ENCODE assay signal across 32 cellular contexts in the genomic region with DNA sequence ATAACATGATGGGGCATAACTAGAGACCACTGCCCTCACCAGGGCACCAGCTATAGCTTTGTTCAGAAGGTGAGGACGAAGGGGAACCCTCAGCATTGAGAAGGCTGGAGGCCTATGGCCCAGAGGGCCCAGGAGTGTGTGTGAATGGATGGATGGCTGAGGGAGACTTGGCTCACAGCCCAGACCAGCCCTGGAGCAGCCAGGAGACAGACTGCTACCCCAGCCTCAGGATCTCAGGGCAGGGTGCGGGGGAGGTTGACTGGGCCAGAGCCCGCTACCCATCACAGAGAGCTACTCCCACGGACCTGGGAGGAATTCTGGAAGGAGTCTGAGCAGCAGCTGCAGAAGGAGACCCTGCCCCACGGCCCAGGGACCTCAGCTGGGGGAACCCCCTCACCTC. TPM values are rescaled to one million over a fixed set of nuclear protein-coding genes. Genes with fewer than 3 reads are reported as not detected.
DNase-seq lines count a peak whose midpoint lies in the region; ATAC-seq, FAIRE-seq and TF ChIP-seq lines count a peak whose summit lies in the region.
"Had no signal": no experiment of that assay in that cellular context is flagged by ENCODE, and none has a peak within 500 bp of the region (broad histone marks: within the 10 kb centered on the region; RNA-seq: fewer than 3 reads in every experiment).

No MANE protein-coding gene starts in this region.

- 53% methylated on average over 4 of the region's 5 CpGs for WGBS in K562 (ENCODE audit: insufficient coverage, low coverage, missing lambda C conversion rate)

- H3K36me3 ChIP-seq in K562 (ENCODE audit: control insufficient read depth, insufficient read depth, low read length), result no peaks in the 10 kb centered on the region
- H3K36me3 ChIP-seq: esophagus squamous epithelium, neutrophil, stomach, tibial nerve had no signal

- peak overlapping the region in 1 of 2 experiments; percentile 19; a peak in 1 of 4 replicates for H3K9ac ChIP-seq in K562 (ENCODE audit: insufficient read depth in 1 of 2, low read depth in 2 of 2, low read length in 2 of 2)
- H3K9ac ChIP-seq: GM23248 had no signal

- FAIRE-seq in K562 (lab: Jason Lieb, UNC), result no peak
- FAIRE-seq: A204.1, frontal cortex, GM12891, small intestine, TTC549 had no signal

- H3K4me3 ChIP-seq in K562, result no peak overlapping the region
- H3K4me3 ChIP-seq: esophagus squamous epithelium, GM23248, hepatocyte, SK-N-MC, stomach, tibial nerve had no signal

- H3K4me1 ChIP-seq in K562 (replicated peaks in 1 of 2; ENCODE audit: control insufficient read depth in 2 of 2, insufficient read depth in 2 of 2, low read length in 2 of 2), result peaks cover 0 to 12% of the 10 kb centered on the region in 2 experiments; a peak in 2 of 5 replicates

- TF ChIP-seq RAD21 in K562 (CRISPR knock-in tag; conservative IDR thresholded peaks at IDR 0.05 in 1 of 2, IDR thresholded peaks at IDR 0.05 in 1 of 2), result no peak

- TF ChIP-seq POLR2A in K562 (conservative IDR thresholded peaks at IDR 0.05), result no peak

- no peaks in the 10 kb centered on the region for H3K79me2 ChIP-seq in K562 (ENCODE audit: control insufficient read depth, insufficient read depth, low read length)
- H3K79me2 ChIP-seq: hepatocyte had no signal

- no peaks in the 10 kb centered on the region for H4K20me1 ChIP-seq in K562 (replicated peaks; ENCODE audit: control insufficient read depth, insufficient read depth, low read length)

- no peak for TF ChIP-seq CTCF in K562 (IDR thresholded peaks at IDR 0.05 in 2 of 3, conservative IDR thresholded peaks at IDR 0.05 in 1 of 3; ENCODE audit: insufficient read depth in 2 of 3, low read depth in 1 of 3, low read length in 3 of 3)
- TF ChIP-seq CTCF in omental fat pad (IDR thresholded peaks at IDR 0.05), result no peak

- no peaks in the 10 kb centered on the region for H3K27me3 ChIP-seq in K562 (ENCODE audit: control insufficient read depth in 2 of 2, insufficient read depth in 2 of 2, low read length in 2 of 2)
- H3K27me3 ChIP-seq: hepatocyte, tibial nerve had no signal

- BruUV-seq in K562 (replicated peaks; lab: Mats Ljungman, UMichigan), result no TSS peak

- ATAC-seq in K562 (no peak; the same call in 2 of the 3 replicates), omental fat pad (ENCODE audit: low FRiP score) (peak; percentile 18), HG02970 (IDR thresholded peaks at IDR 0.05; ENCODE audit: low FRiP score, unreplicated experiment) (no peak), HG03095 (IDR thresholded peaks at IDR 0.05; ENCODE audit: unreplicated experiment) (no peak), GM19395 (IDR thresholded peaks at IDR 0.05; ENCODE audit: unreplicated experiment) (no peak)
- ATAC-seq: activated CD4-positive, CD25-positive, alpha-beta regulatory T cell treated with anti-CD3 and anti-CD28 coated beads, Interleukin-2, amount 50 U/mL, for 24 hours; activated T-helper 17 cell treated with anti-CD3 and anti-CD28 coated beads, Interleukin-2, amount 50 U/mL, for 72 hours had no signal

- CTCF ChIA-PET in K562 (lab: Yijun Ruan, JAX; ENCODE audit: low intra/inter-chr PET ratio), result interaction anchor here (0.8 to 1.0 kb wide), 2 partner anchors 43 to 112 kb away, joined by 3 read pairs; no protein-coding TSS in a partner anchor

- no peaks in the 10 kb centered on the region for H3K9me3 ChIP-seq in K562 (replicated peaks; ENCODE audit: control insufficient read depth, insufficient read depth, low read depth, low read length)
- H3K9me3 ChIP-seq: esophagus squamous epithelium, neutrophil, stomach, tibial nerve had no signal

- H3K4me2 ChIP-seq in K562 (ENCODE audit: insufficient read depth, low read length), result no peak overlapping the region
- H3K4me2 ChIP-seq: hepatocyte had no signal

- in situ Hi-C loops in K562 (cut with MboI), result no loop called here

- H3K9me1 ChIP-seq in K562 (ENCODE audit: control insufficient read depth, insufficient read depth, low read length), result no peaks in the 10 kb centered on the region

- no peak overlapping the region for H3K27ac ChIP-seq in K562 (ENCODE audit: extremely low read depth, low read depth, low read length)
- H3K27ac ChIP-seq: esophagus squamous epithelium, GM23248, hepatocyte, neutrophil, SK-N-MC, stomach, tibial nerve had no signal

- H2AFZ ChIP-seq in K562 (ENCODE audit: low read depth, low read length), result no peak overlapping the region
- H2AFZ ChIP-seq: GM23248, hepatocyte had no signal

- peak; percentile 9 for DNase-seq in NCI-H510A treated with DMSO at 0.1 percent for 48 hours (lab: John Stamatoyannopoulos, UW)
- DNase-seq in NCI-H510A (lab: John Stamatoyannopoulos, UW), result no peak
- DNase-seq in NCI-H1694 treated with DMSO at 0.1 percent for 48 hours (lab: John Stamatoyannopoulos, UW), result peak; percentile 61
- DNase-seq in K562 (ENCODE audit: extremely low read depth in 1 of 4, low spot score in 3 of 4), result no peak
- no peak for DNase-seq in omental fat pad (ENCODE audit: low spot score)
- DNase-seq: activated CD4-positive, alpha-beta memory T cell treated with anti-CD3 and anti-CD28 coated beads for 36 hours; activated CD8-positive, alpha-beta memory T cell treated with anti-CD3 and anti-CD28 coated beads, Interleukin-2, amount 50 U/mL, for 4 hours; CD4-positive, alpha-beta T cell; central memory CD4-positive, alpha-beta T cell; EL; esophagus squamous epithelium; GM23248; left cardiac atrium; NCI-H1930; small intestine; stimulated activated CD8-positive, alpha-beta memory T cell treated with anti-CD3 and anti-CD28 coated beads, Interleukin-4, amount 100 ng/mL, for 48 hours; stomach had no signal

- intact Hi-C loops in K562 (cut with micrococcal nuclease), result no loop called here

- no peak for TF ChIP-seq EP300 in K562 (IDR thresholded peaks at IDR 0.05; ENCODE audit: low read length)

- POLR2A ChIA-PET in K562 (lab: Yijun Ruan, JAX), result interaction anchor here (0.6 kb wide), 3 partner anchors 18 to 215 kb away, joined by 3 read pairs; no protein-coding TSS in a partner anchor

RNA-seq across cellular contexts. Expression of a gene that starts 5.5 kb away (rescaled TPM):
- total RNA-seq in K562 (2011; cell fraction: chromatin; rRNA removed; ENCODE audit: low replicate concordance), result 0.16 TPM in 1 of 2 replicates, not detected in the other
- 0.13 TPM in 1 of 2 replicates, not detected in the other for total RNA-seq in K562 (2011; cell fraction: nucleolus; rRNA removed)
- total RNA-seq in K562 (2011; cell fraction: nucleoplasm; rRNA removed), result not detected in 2 replicates
- not detected in 2 replicates for total RNA-seq in K562 (2014; rRNA removed)
- not detected in 2 replicates for total RNA-seq in K562 (2014; rRNA removed; fragmentation: Illumina TruSeq; extraction: Trizol)
- not detected in 2 replicates for total RNA-seq in K562 (2015; rRNA removed; fragmentation: Illumina TruSeq; extraction: Trizol)
- 0.09 and 0.11 TPM in 2 replicates for total RNA-seq in K562 (2021)
- not detected in 2 replicates for polyA plus RNA-seq in K562 (2011; rRNA removed)
- 0.01 and 0.06 TPM in 2 replicates for polyA plus RNA-seq in K562 (2011; cell fraction: cytosol; rRNA removed)
- 0.08 and 0.14 TPM in 2 replicates for polyA plus RNA-seq in K562 (2011; cell fraction: nucleus; rRNA removed)
- 0.09 and 0.10 TPM in 2 replicates for polyA plus RNA-seq in K562 (2012)
- polyA plus RNA-seq in K562 (2014; fragmentation: Illumina TruSeq; extraction: Trizol), result not detected in 2 replicates
- not detected for polyA plus RNA-seq in K562 (2014; fragmentation: Nextera tagmentation; extraction: Ambion mirVana)
- 0.09 TPM in 1 of 2 replicates, not detected in the other for polyA plus RNA-seq in K562 (2014; rRNA removed)
- not detected in 2 replicates for polyA minus RNA-seq in K562 (2011; rRNA and poly(A)+ RNA removed)
- not detected in 2 replicates for polyA minus RNA-seq in K562 (2011; cell fraction: cytosol; rRNA and poly(A)+ RNA removed)
- polyA minus RNA-seq in K562 (2011; cell fraction: nucleus; rRNA and poly(A)+ RNA removed), result not detected in 2 replicates
- total RNA-seq in omental fat pad, result 1 to 10 TPM in 3 of 4 donors, under 1 TPM in 1; 0.32 to 7.8 (median 4.9) TPM
- total RNA-seq: activated CD4-positive, alpha-beta memory T cell treated with anti-CD3 and anti-CD28 coated beads for 36 hours; activated T-helper 17 cell treated with anti-CD3 and anti-CD28 coated beads, Interleukin-2, amount 50 U/mL, for 72 hours; CD4-positive, alpha-beta T cell; GM23248; NCI-H460; T-helper 1 cell treated with Interleukin-12 subunit alpha and Interleukin-12 subunit beta and Interleukin-4 antibody, amounts not matched to agents 30 ng/mL and 1 ng/mL, for 36 hours had no signal

RNA-seq across cellular contexts. Expression of a gene that starts 11.1 kb away (rescaled TPM):
- total RNA-seq in K562 (2011; cell fraction: chromatin; rRNA removed; ENCODE audit: low replicate concordance), result 27.2 and 67.1 TPM in 2 replicates
- 34.1 and 37.9 TPM in 2 replicates for total RNA-seq in K562 (2011; cell fraction: nucleolus; rRNA removed)
- 29.8 and 33.0 TPM in 2 replicates for total RNA-seq in K562 (2011; cell fraction: nucleoplasm; rRNA removed)
- 14.2 and 14.3 TPM in 2 replicates for total RNA-seq in K562 (2014; rRNA removed)
- 13.8 and 17.7 TPM in 2 replicates for total RNA-seq in K562 (2014; rRNA removed; fragmentation: Illumina TruSeq; extraction: Trizol)
- 21.7 and 22.2 TPM in 2 replicates for total RNA-seq in K562 (2015; rRNA removed; fragmentation: Illumina TruSeq; extraction: Trizol)
- total RNA-seq in K562 (2021), result 48.4 and 49.8 TPM in 2 replicates
- 33.8 and 33.9 TPM in 2 replicates for polyA plus RNA-seq in K562 (2011; rRNA removed)
- 46.1 and 57.0 TPM in 2 replicates for polyA plus RNA-seq in K562 (2011; cell fraction: cytosol; rRNA removed)
- polyA plus RNA-seq in K562 (2011; cell fraction: nucleus; rRNA removed), result 24.1 and 29.3 TPM in 2 replicates
- 20.2 and 42.2 TPM in 2 replicates for polyA plus RNA-seq in K562 (2012)
- 38.6 and 39.5 TPM in 2 replicates for polyA plus RNA-seq in K562 (2014; fragmentation: Illumina TruSeq; extraction: Trizol)
- 10 to 100 TPM in 1 of 2 experiments, 1 to 10 TPM in 1; 5.3 to 10.3 TPM for polyA plus RNA-seq in K562 (2014; fragmentation: Nextera tagmentation; extraction: Ambion mirVana)
- 32.5 and 33.8 TPM in 2 replicates for polyA plus RNA-seq in K562 (2014; rRNA removed)
- 30.2 and 42.0 TPM in 2 replicates for polyA minus RNA-seq in K562 (2011; rRNA and poly(A)+ RNA removed)
- 12.9 and 14.1 TPM in 2 replicates for polyA minus RNA-seq in K562 (2011; cell fraction: cytosol; rRNA and poly(A)+ RNA removed)
- 14.0 and 14.7 TPM in 2 replicates for polyA minus RNA-seq in K562 (2011; cell fraction: nucleus; rRNA and poly(A)+ RNA removed)
- 10 to 100 TPM; 17.0 to 37.7 (median 22.3) TPM for total RNA-seq in omental fat pad

RNA-seq across cellular contexts. Expression of a gene that starts 34.3 kb away (rescaled TPM):
- 23.5 and 53.2 TPM in 2 replicates for total RNA-seq in K562 (2011; cell fraction: chromatin; rRNA removed; ENCODE audit: low replicate concordance)
- total RNA-seq in K562 (2011; cell fraction: nucleolus; rRNA removed), result 46.5 and 48.8 TPM in 2 replicates
- 33.7 and 34.2 TPM in 2 replicates for total RNA-seq in K562 (2011; cell fraction: nucleoplasm; rRNA removed)
- total RNA-seq in K562 (2014; rRNA removed) (17.9 and 20.3 TPM in 2 replicates), K562 (2014; rRNA removed; fragmentation: Illumina TruSeq; extraction: Trizol) (6.3 and 10.4 TPM in 2 replicates), K562 (2015; rRNA removed; fragmentation: Illumina TruSeq; extraction: Trizol) (10.2 and 11.1 TPM in 2 replicates), K562 (2021) (24.5 and 26.3 TPM in 2 replicates), omental fat pad (100 to 1,000 TPM in 1 of 4 donors, 10 to 100 TPM in 3; 39.3 to 168 (median 73.1) TPM)
- polyA plus RNA-seq in K562 (2011; rRNA removed) (20.3 and 26.2 TPM in 2 replicates), K562 (2014; fragmentation: Illumina TruSeq; extraction: Trizol) (21.1 and 27.8 TPM in 2 replicates), K562 (2014; fragmentation: Nextera tagmentation; extraction: Ambion mirVana) (10 to 100 TPM; 17.6 to 23.8 TPM), K562 (2014; rRNA removed) (28.8 and 31.7 TPM in 2 replicates)
- polyA plus RNA-seq in K562 (2011; cell fraction: cytosol; rRNA removed), result 31.2 and 32.2 TPM in 2 replicates
- 46.1 and 57.4 TPM in 2 replicates for polyA plus RNA-seq in K562 (2011; cell fraction: nucleus; rRNA removed)
- 22.9 and 46.0 TPM in 2 replicates for polyA plus RNA-seq in K562 (2012)
- polyA minus RNA-seq in K562 (2011; rRNA and poly(A)+ RNA removed), result 10.0 and 10.3 TPM in 2 replicates
- 10.3 and 11.6 TPM in 2 replicates for polyA minus RNA-seq in K562 (2011; cell fraction: cytosol; rRNA and poly(A)+ RNA removed)
- polyA minus RNA-seq in K562 (2011; cell fraction: nucleus; rRNA and poly(A)+ RNA removed), result 11.8 and 15.1 TPM in 2 replicates

Comparison
In these comparisons a context has a peak if more than half of its experiments do, and no peak if none do; other contexts are left out.
1. DNase-seq: peak in NCI-H510A treated with DMSO at 0.1 percent for 48 hours (single experiment) and NCI-H1694 treated with DMSO at 0.1 percent for 48 hours (single experiment); none in NCI-H510A (single experiment), K562 (0 of 4) and omental fat pad (single experiment).